Comparison of ENCODE assay signal across 20 cellular contexts in genomic region chr18:36947820-36948348, GRCh38.
A peak's percentile ranks its signal among the peaks of the same experiment; 100 is the strongest.
DNase-seq lines count a peak whose midpoint lies in the region; ATAC-seq and TF ChIP-seq lines count a peak whose summit lies in the region.
"Had no signal": no experiment of that assay in that cellular context is flagged by ENCODE, and none has a peak within 500 bp of the region (broad histone marks: within the 10 kb centered on the region; RNA-seq: fewer than 3 reads in every experiment).

No MANE protein-coding gene starts in this region.

- H3K4me1 ChIP-seq in HUES6 (ENCODE audit: control insufficient read depth, insufficient read depth, low read length) (peaks cover 40% of the 10 kb centered on the region), iPS-18a (ENCODE audit: control insufficient read depth, low read depth, low read length) (peaks cover 38% of the 10 kb centered on the region), smooth muscle cell (ENCODE audit: low read depth) (no peaks in the 10 kb centered on the region)
- H3K4me1 ChIP-seq: parathyroid adenoma, tibial artery had no signal

- H4K20me1 ChIP-seq in smooth muscle cell (ENCODE audit: low read depth) = peaks cover under 1% of the 10 kb centered on the region

- no peak overlapping the region for H2AFZ ChIP-seq in smooth muscle cell (ENCODE audit: low read depth)
- H2AFZ ChIP-seq: parathyroid adenoma had no signal

- H3K36me3 ChIP-seq in HUES6 (ENCODE audit: control insufficient read depth, insufficient read depth, low read length) (no peaks in the 10 kb centered on the region), iPS-18a (ENCODE audit: control insufficient read depth, low read depth, low read length) (no peaks in the 10 kb centered on the region), smooth muscle cell (ENCODE audit: low read depth) (no peaks in the 10 kb centered on the region)
- H3K36me3 ChIP-seq: cardiac muscle cell, tibial artery had no signal

- peak overlapping the region; percentile 8 for H3K9ac ChIP-seq in HUES6 (ENCODE audit: low read length)
- peak overlapping the region; percentile 1 for H3K9ac ChIP-seq in iPS-18a (ENCODE audit: low read length)
- H3K9ac ChIP-seq in smooth muscle cell (ENCODE audit: low read depth) = no peak overlapping the region
- H3K9ac ChIP-seq: KMS-11, parathyroid adenoma, SK-N-SH had no signal

- H3K79me2 ChIP-seq in smooth muscle cell (ENCODE audit: low read depth) = no peaks in the 10 kb centered on the region
- H3K79me2 ChIP-seq: parathyroid adenoma had no signal

- peak; percentile 41 for DNase-seq in SK-MEL-5 (ENCODE audit: low read depth, low spot score)
- no peak for DNase-seq in smooth muscle cell (lab: John Stamatoyannopoulos, UW; ENCODE audit: unreplicated experiment)
- DNase-seq in cerebellar cortex (ENCODE audit: low spot score) = no peak
- no peak for DNase-seq in stimulated activated CD4-positive, alpha-beta T cell treated with anti-CD3 and anti-CD28 coated beads, Interleukin-4, amount 100 ng/mL, for 4 hours
- DNase-seq: activated CD4-positive, alpha-beta T cell treated with anti-CD3 and anti-CD28 coated beads for 48 hours; activated naive CD4-positive, alpha-beta T cell treated with anti-CD3 and anti-CD28 coated beads, Interleukin-2, amount 50 U/mL, for 16 hours; NCI-H2171 treated with DMSO at 0.1 percent for 48 hours; NCI-H524 treated with DMSO at 0.1 percent for 48 hours; right cardiac atrium; RPMI8226; SK-N-SH; stimulated activated naive CD8-positive, alpha-beta T cell treated with anti-CD3 and anti-CD28 coated beads, Interleukin-15, amount 100 ng/mL, for 72 hours; T-helper 17 cell; tibial artery had no signal

- no peaks in the 10 kb centered on the region for H3F3A ChIP-seq in smooth muscle cell (ENCODE audit: low read depth)

- no peak for ATAC-seq in GM21529 (IDR thresholded peaks at IDR 0.05; ENCODE audit: unreplicated experiment)
- ATAC-seq: right cardiac atrium; stimulated activated naive CD8-positive, alpha-beta T cell treated with anti-CD3 and anti-CD28 coated beads, Interleukin-15, amount 100 ng/mL, for 72 hours; T-helper 17 cell had no signal

- in situ Hi-C loops in SK-MEL-5 (cut with HindIII; ENCODE audit: low pct_unique_long_range_greater_than_20kb, low sequenced_read_pairs) = no loop called here

- H3K4me3 ChIP-seq in HUES6 (ENCODE audit: low read depth, low read length) (peak overlapping the region; percentile 25), iPS-18a (ENCODE audit: low read length) (no peak overlapping the region), smooth muscle cell (no peak overlapping the region)
- H3K4me3 ChIP-seq: cardiac muscle cell, tibial artery had no signal

- H3K27ac ChIP-seq in HUES6 (ENCODE audit: low read depth, low read length) = peak overlapping the region; percentile 94
- peak overlapping the region; percentile 51 for H3K27ac ChIP-seq in iPS-18a (ENCODE audit: low read length)
- peak overlapping the region; percentile 29 for H3K27ac ChIP-seq in smooth muscle cell (ENCODE audit: low read depth)
- H3K27ac ChIP-seq: cardiac muscle cell, KMS-11, parathyroid adenoma, tibial artery had no signal

- H3K9me3 ChIP-seq in HUES6 (ENCODE audit: control insufficient read depth, insufficient read depth, low read depth, low read length) (no peaks in the 10 kb centered on the region), iPS-18a (ENCODE audit: control insufficient read depth, low read depth, low read length) (no peaks in the 10 kb centered on the region), smooth muscle cell (replicated peaks; ENCODE audit: low read depth) (no peaks in the 10 kb centered on the region)
- H3K9me3 ChIP-seq: SK-N-SH, tibial artery had no signal

- TF ChIP-seq CTCF in smooth muscle cell (IDR thresholded peaks at IDR 0.05; ENCODE audit: borderline replicate concordance, insufficient read depth, poor library complexity, severe bottlenecking) = no peak

- WGBS in smooth muscle cell (ENCODE audit: low lambda C conversion rate) = 57% methylated on average over 6 of the region's 6 CpGs

- H3K27me3 ChIP-seq in HUES6 (ENCODE audit: control insufficient read depth, insufficient read depth, low read length) (no peaks in the 10 kb centered on the region), iPS-18a (ENCODE audit: control insufficient read depth, insufficient read depth, low read length) (no peaks in the 10 kb centered on the region), smooth muscle cell (ENCODE audit: low read depth) (no peaks in the 10 kb centered on the region)
- H3K27me3 ChIP-seq: cardiac muscle cell, tibial artery had no signal

- no peak overlapping the region for H3K4me2 ChIP-seq in smooth muscle cell
- H3K4me2 ChIP-seq: KMS-11, SK-N-SH had no signal

Comparison
In these comparisons a context has a peak if more than half of its experiments do, and no peak if none do; other contexts are left out.
1. H3K27ac ChIP-seq: peak in every context shown above with its lines; median percentile 94 in HUES6; 51 in iPS-18a; 29 in smooth muscle cell.